13 cellular contexts compared by ENCODE assay signal in genomic region chr17:50902768-50903353, GRCh38. TPM values are rescaled to one million over a fixed set of nuclear protein-coding genes. Genes with fewer than 3 reads are reported as not detected.
A peak's percentile ranks its signal among the peaks of the same experiment; 100 is the strongest.
DNase-seq lines count a peak whose midpoint lies in the region; ATAC-seq and TF ChIP-seq lines count a peak whose summit lies in the region.
"Had no signal": no experiment of that assay in that cellular context is flagged by ENCODE, and none has a peak within 500 bp of the region (broad histone marks: within the 10 kb centered on the region; RNA-seq: fewer than 3 reads in every experiment).

No MANE protein-coding gene starts in this region.

- H3K9me3 Mint-ChIP-seq in activated CD8-positive, alpha-beta memory T cell treated with anti-CD3 and anti-CD28 coated beads, Interleukin-2, amount 10 ng/mL, durations not matched to agents 7 days and 5 days (ENCODE audit: low read depth) = no peaks in the 10 kb centered on the region
- no peaks in the 10 kb centered on the region for H3K9me3 Mint-ChIP-seq in activated naive CD8-positive, alpha-beta T cell treated with anti-CD3 and anti-CD28 coated beads, Interleukin-2, amount 50 U/mL, for 24 hours
- H3K9me3 Mint-ChIP-seq: activated CD4-positive, alpha-beta T cell treated with anti-CD3 and anti-CD28 coated beads, Interleukin-2, amount 10 ng/mL, durations not matched to agents 24 days and 14 days had no signal

- TF ChIP-seq CTCF in tibial artery (IDR thresholded peaks at IDR 0.05) = no peak

- H3K27ac ChIP-seq in tibial artery = peak overlapping the region; percentile 92 to 96
- H3K27ac ChIP-seq: neutrophil, SJSA1 had no signal

- peaks cover 3% of the 10 kb centered on the region for H3K27me3 Mint-ChIP-seq in activated CD8-positive, alpha-beta memory T cell treated with anti-CD3 and anti-CD28 coated beads, Interleukin-2, amount 10 ng/mL, durations not matched to agents 7 days and 5 days
- H3K27me3 Mint-ChIP-seq in activated naive CD8-positive, alpha-beta T cell treated with anti-CD3 and anti-CD28 coated beads, Interleukin-2, amount 50 U/mL, for 24 hours = no peaks in the 10 kb centered on the region
- H3K27me3 Mint-ChIP-seq: activated CD4-positive, alpha-beta T cell treated with anti-CD3 and anti-CD28 coated beads, Interleukin-2, amount 10 ng/mL, durations not matched to agents 24 days and 14 days had no signal

- CTCF ChIA-PET in activated CD8-positive, alpha-beta memory T cell treated with anti-CD3 and anti-CD28 coated beads, Interleukin-2, amount 10 ng/mL, durations not matched to agents 7 days and 5 days (lab: Charles Lee) = interaction anchor here (1.0 to 2.1 kb wide), 4 partner anchors 24 to 46 kb away, joined by 3 to 7 read pairs (median 4); partner anchors contain the start of gene TOB1

- intact Hi-C loops in tibial artery (cut with DNase I; ENCODE audit: low total_unique reads) = no loop called here

- H3K27me3 ChIP-seq in tibial artery = no peaks in the 10 kb centered on the region
- H3K27me3 ChIP-seq: neutrophil, SJSA1 had no signal

- no peak for DNase-seq in activated CD8-positive, alpha-beta memory T cell treated with anti-CD3 and anti-CD28 coated beads, Interleukin-2, amount 10 ng/mL, durations not matched to agents 7 days and 5 days
- no peak for DNase-seq in activated CD8-positive, alpha-beta memory T cell treated with anti-CD3 and anti-CD28 coated beads, Interleukin-2, amount 50 U/mL, for 48 hours
- DNase-seq in activated naive CD8-positive, alpha-beta T cell treated with anti-CD3 and anti-CD28 coated beads, Interleukin-2, amount 50 U/mL, for 24 hours = no peak
- DNase-seq in medulla oblongata (ENCODE audit: extremely low spot score) (peak; percentile 30), tibial artery (no peak), dedifferentiated amniotic fluid mesenchymal stem cell (ENCODE audit: extremely low spot score) (no peak), NCI-H1694 (lab: John Stamatoyannopoulos, UW) (no peak), superior temporal gyrus (ENCODE audit: extremely low spot score) (no peak)
- DNase-seq: activated CD4-positive, alpha-beta T cell treated with anti-CD3 and anti-CD28 coated beads, Interleukin-2, amount 10 ng/mL, durations not matched to agents 24 days and 14 days; Kasumi-1; NCI-H510A had no signal

- no peaks in the 10 kb centered on the region for H3K36me3 Mint-ChIP-seq in activated CD8-positive, alpha-beta memory T cell treated with anti-CD3 and anti-CD28 coated beads, Interleukin-2, amount 10 ng/mL, durations not matched to agents 7 days and 5 days
- no peaks in the 10 kb centered on the region for H3K36me3 Mint-ChIP-seq in activated naive CD8-positive, alpha-beta T cell treated with anti-CD3 and anti-CD28 coated beads, Interleukin-2, amount 50 U/mL, for 24 hours (ENCODE audit: low read depth)

- no peaks in the 10 kb centered on the region for H3K36me3 ChIP-seq in tibial artery
- H3K36me3 ChIP-seq: neutrophil, SJSA1 had no signal

- H3K27ac Mint-ChIP-seq in activated CD8-positive, alpha-beta memory T cell treated with anti-CD3 and anti-CD28 coated beads, Interleukin-2, amount 10 ng/mL, durations not matched to agents 7 days and 5 days = peak overlapping the region; percentile 96
- peak overlapping the region; percentile 90 for H3K27ac Mint-ChIP-seq in activated naive CD8-positive, alpha-beta T cell treated with anti-CD3 and anti-CD28 coated beads, Interleukin-2, amount 50 U/mL, for 24 hours
- H3K27ac Mint-ChIP-seq: activated CD4-positive, alpha-beta T cell treated with anti-CD3 and anti-CD28 coated beads, Interleukin-2, amount 10 ng/mL, durations not matched to agents 24 days and 14 days had no signal

- H3K4me1 ChIP-seq in tibial artery = peaks cover 6 to 38% (median 33%) of the 10 kb centered on the region in 4 donors
- H3K4me1 ChIP-seq: SJSA1 had no signal

- H3K9me3 ChIP-seq in tibial artery = no peaks in the 10 kb centered on the region
- H3K9me3 ChIP-seq: neutrophil, SJSA1 had no signal

- ATAC-seq in activated CD8-positive, alpha-beta memory T cell treated with anti-CD3 and anti-CD28 coated beads, Interleukin-2, amount 10 ng/mL, durations not matched to agents 7 days and 5 days = no peak
- no peak for ATAC-seq in activated naive CD8-positive, alpha-beta T cell treated with anti-CD3 and anti-CD28 coated beads, Interleukin-2, amount 50 U/mL, for 24 hours

- H3K4me3 ChIP-seq in tibial artery = no peak overlapping the region
- H3K4me3 ChIP-seq: SJSA1 had no signal

- H3K4me1 Mint-ChIP-seq in activated CD8-positive, alpha-beta memory T cell treated with anti-CD3 and anti-CD28 coated beads, Interleukin-2, amount 10 ng/mL, durations not matched to agents 7 days and 5 days = peaks cover 39% of the 10 kb centered on the region
- H3K4me1 Mint-ChIP-seq in activated naive CD8-positive, alpha-beta T cell treated with anti-CD3 and anti-CD28 coated beads, Interleukin-2, amount 50 U/mL, for 24 hours = peaks cover 44% of the 10 kb centered on the region

- H3K4me3 Mint-ChIP-seq in activated CD8-positive, alpha-beta memory T cell treated with anti-CD3 and anti-CD28 coated beads, Interleukin-2, amount 10 ng/mL, durations not matched to agents 7 days and 5 days = no peak overlapping the region
- H3K4me3 Mint-ChIP-seq in activated naive CD8-positive, alpha-beta T cell treated with anti-CD3 and anti-CD28 coated beads, Interleukin-2, amount 50 U/mL, for 24 hours = no peak overlapping the region
- H3K4me3 Mint-ChIP-seq: activated CD4-positive, alpha-beta T cell treated with anti-CD3 and anti-CD28 coated beads, Interleukin-2, amount 10 ng/mL, durations not matched to agents 24 days and 14 days had no signal

RNA-seq across cellular contexts. Expression of gene TOB1, which starts 36.7 kb away (rescaled TPM):
- total RNA-seq in activated CD8-positive, alpha-beta memory T cell treated with anti-CD3 and anti-CD28 coated beads, Interleukin-2, amount 10 ng/mL, durations not matched to agents 7 days and 5 days = 10 to 100 TPM; 34.1 to 47.5 TPM
